In the genomic region with DNA sequence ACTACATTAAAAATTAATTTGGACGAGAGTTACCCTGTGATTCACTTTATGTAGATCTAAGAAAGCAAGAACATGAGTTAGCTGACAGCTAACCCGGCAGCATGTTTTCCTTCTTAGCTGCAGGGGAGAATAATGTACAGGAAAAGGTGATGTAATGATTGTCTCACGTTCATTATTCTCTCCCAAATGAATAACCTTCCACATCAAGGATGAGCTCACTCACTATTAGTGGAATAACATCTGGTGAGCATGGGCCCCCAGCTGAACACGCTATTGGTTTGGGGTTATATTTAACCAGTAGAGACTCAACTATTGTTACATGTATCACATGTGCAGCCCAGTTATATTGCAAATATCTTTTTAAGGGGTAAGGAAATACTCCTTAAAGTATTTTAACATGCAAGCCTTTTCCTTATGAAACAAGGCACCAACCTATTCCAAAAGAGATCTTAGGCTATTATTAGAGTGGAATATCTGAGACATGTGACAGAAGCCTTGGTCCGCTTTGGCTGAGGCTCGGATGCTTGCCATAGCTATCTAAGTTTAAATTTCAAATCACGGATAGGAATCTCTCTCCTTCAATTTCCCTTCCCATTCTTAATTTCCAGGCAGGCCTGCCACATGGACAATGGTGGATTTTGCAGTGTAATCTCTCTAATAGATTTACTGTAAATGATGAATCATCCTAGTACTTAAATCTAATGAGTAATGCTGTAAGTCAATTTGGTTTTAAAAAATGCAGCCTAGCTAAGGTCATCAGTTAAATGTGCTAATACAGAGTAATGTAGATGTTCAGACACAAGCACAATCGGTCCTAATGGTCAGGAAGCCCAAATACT, we compare ENCODE assay signal across 14 cellular contexts.
DNase-seq lines count a peak whose midpoint lies in the region; ATAC-seq and TF ChIP-seq lines count a peak whose summit lies in the region.
"Had no signal": no experiment of that assay in that cellular context is flagged by ENCODE, and none has a peak within 500 bp of the region (broad histone marks: within the 10 kb centered on the region; RNA-seq: fewer than 3 reads in every experiment).

No MANE protein-coding gene starts in this region.

- no peaks in the 10 kb centered on the region for H3K36me3 Mint-ChIP-seq in MCF 10A (ENCODE audit: insufficient read depth, unreplicated experiment)
- no peaks in the 10 kb centered on the region for H3K36me3 Mint-ChIP-seq in type B pancreatic cell
- H3K36me3 Mint-ChIP-seq in T-helper 2 cell treated with Interferon-gamma antibody and Interleukin-4, amounts not matched to agents 5 μg/mL and 100 μg/mL, for 36 hours (ENCODE audit: low read depth): no peaks in the 10 kb centered on the region

- H3K27me3 Mint-ChIP-seq in MCF 10A (ENCODE audit: insufficient read depth, unreplicated experiment) (no peaks in the 10 kb centered on the region), type B pancreatic cell (no peaks in the 10 kb centered on the region)
- peaks cover 5% of the 10 kb centered on the region for H3K27me3 Mint-ChIP-seq in T-helper 2 cell treated with Interferon-gamma antibody and Interleukin-4, amounts not matched to agents 5 μg/mL and 100 μg/mL, for 36 hours (ENCODE audit: low read depth)

- DNase-seq in MCF 10A (ENCODE audit: unreplicated experiment) (peak; percentile 42), breast epithelium (ENCODE audit: low spot score in 2 of 2) (no peak), amniotic epithelial cell (ENCODE audit: low read depth) (peak; percentile 78), left cardiac atrium (no peak), type B pancreatic cell (ENCODE audit: extremely low spot score, unreplicated experiment) (no peak), mesenteric fat pad (ENCODE audit: low spot score) (no peak), SIG-M5 (lab: John Stamatoyannopoulos, UW) (no peak)
- no peak for DNase-seq in T-helper 2 cell treated with Interferon-gamma antibody and Interleukin-4, amounts not matched to agents 5 μg/mL and 100 μg/mL, for 36 hours (ENCODE audit: low spot score)
- DNase-seq: activated T-cell treated with anti-CD3 and anti-CD28 coated beads, Interleukin-2, amount 50 U/mL, for 24 hours; effector CD4-positive, alpha-beta T cell; NCI-H2029; stimulated activated CD4-positive, alpha-beta T cell treated with anti-CD3 and anti-CD28 coated beads, Interleukin-1b, Interleukin-23, amount 100 ng/mL, for 48 hours had no signal

- POLR2A ChIA-PET in MCF 10A (lab: Yijun Ruan, JAX): interaction anchor here (1.0 to 1.5 kb wide), 2 partner anchors 11 to 202 kb away, joined by 5 read pairs; a partner anchor contains a TSS

- no peaks in the 10 kb centered on the region for H3K4me1 ChIP-seq in breast epithelium
- H3K4me1 ChIP-seq: A549 had no signal

- no peaks in the 10 kb centered on the region for H3K9me3 ChIP-seq in breast epithelium
- H3K9me3 ChIP-seq: A549, tibial nerve had no signal

- H3K4me3 ChIP-seq in breast epithelium: no peak overlapping the region
- H3K4me3 ChIP-seq: A549, tibial nerve had no signal

- H3K4me3 Mint-ChIP-seq in MCF 10A (ENCODE audit: unreplicated experiment) (no peak overlapping the region), type B pancreatic cell (no peak overlapping the region)
- no peak overlapping the region for H3K4me3 Mint-ChIP-seq in T-helper 2 cell treated with Interferon-gamma antibody and Interleukin-4, amounts not matched to agents 5 μg/mL and 100 μg/mL, for 36 hours
- H3K4me3 Mint-ChIP-seq: activated T-cell treated with anti-CD3 and anti-CD28 coated beads, Interleukin-2, amount 50 U/mL, for 24 hours had no signal

- no peak overlapping the region for H3K27ac ChIP-seq in breast epithelium
- H3K27ac ChIP-seq: A549, tibial nerve had no signal

- no TSS peak for BruUV-seq in MCF 10A (replicated peaks; lab: Mats Ljungman, UMichigan)

- H3K27me3 ChIP-seq in breast epithelium: no peaks in the 10 kb centered on the region
- H3K27me3 ChIP-seq: tibial nerve had no signal

- H3K9me3 Mint-ChIP-seq in MCF 10A (ENCODE audit: unreplicated experiment): no peaks in the 10 kb centered on the region
- no peaks in the 10 kb centered on the region for H3K9me3 Mint-ChIP-seq in type B pancreatic cell
- no peaks in the 10 kb centered on the region for H3K9me3 Mint-ChIP-seq in T-helper 2 cell treated with Interferon-gamma antibody and Interleukin-4, amounts not matched to agents 5 μg/mL and 100 μg/mL, for 36 hours
- H3K9me3 Mint-ChIP-seq: activated T-cell treated with anti-CD3 and anti-CD28 coated beads, Interleukin-2, amount 50 U/mL, for 24 hours had no signal

- TF ChIP-seq CTCF in MCF 10A (IDR thresholded peaks at IDR 0.05; ENCODE audit: unreplicated experiment) (no peak), breast epithelium (IDR thresholded peaks at IDR 0.05) (no peak), type B pancreatic cell (conservative IDR thresholded peaks at IDR 0.05) (no peak)

- TF ChIP-seq POLR2A in breast epithelium (IDR thresholded peaks at IDR 0.05): no peak

- CTCF ChIA-PET in MCF 10A (lab: Yijun Ruan, JAX): interaction anchor here (0.6 to 1.3 kb wide), 3 partner anchors 24 to 277 kb away, joined by 3 to 4 read pairs (median 3); no protein-coding TSS in a partner anchor

- H3K4me1 Mint-ChIP-seq in MCF 10A (ENCODE audit: insufficient read depth, unreplicated experiment): peaks cover 15% of the 10 kb centered on the region
- peaks cover 15% of the 10 kb centered on the region for H3K4me1 Mint-ChIP-seq in type B pancreatic cell (ENCODE audit: unreplicated experiment)
- H3K4me1 Mint-ChIP-seq in T-helper 2 cell treated with Interferon-gamma antibody and Interleukin-4, amounts not matched to agents 5 μg/mL and 100 μg/mL, for 36 hours (ENCODE audit: low read depth): no peaks in the 10 kb centered on the region

- ATAC-seq in left cardiac atrium: peak; percentile 41 to 76
- ATAC-seq: A549 had no signal

- intact Hi-C loops in MCF 10A (cut with micrococcal nuclease) (no loop called here), breast epithelium (cut with DNase I; ENCODE audit: low total_unique reads) (no loop called here), left cardiac atrium (cut with DNase I) (no loop called here)

- H3K27ac Mint-ChIP-seq in MCF 10A (ENCODE audit: low read depth, unreplicated experiment) (no peak overlapping the region), type B pancreatic cell (peak overlapping the region; percentile 47)
- no peak overlapping the region for H3K27ac Mint-ChIP-seq in T-helper 2 cell treated with Interferon-gamma antibody and Interleukin-4, amounts not matched to agents 5 μg/mL and 100 μg/mL, for 36 hours
- H3K27ac Mint-ChIP-seq: activated T-cell treated with anti-CD3 and anti-CD28 coated beads, Interleukin-2, amount 50 U/mL, for 24 hours had no signal

- H3K36me3 ChIP-seq in breast epithelium: no peaks in the 10 kb centered on the region
- H3K36me3 ChIP-seq: tibial nerve had no signal

Comparison
In these comparisons a context has a peak if more than half of its experiments do, and no peak if none do; other contexts are left out.
1. DNase-seq: peak in MCF 10A (single experiment) and amniotic epithelial cell (single experiment); none in breast epithelium (0 of 2), left cardiac atrium (single experiment), type B pancreatic cell (single experiment), mesenteric fat pad (single experiment), SIG-M5 (single experiment) and T-helper 2 cell treated with Interferon-gamma antibody and Interleukin-4, amounts not matched to agents 5 μg/mL and 100 μg/mL, for 36 hours (single experiment).